2 cellular contexts compared by ENCODE assay signal in the genomic region with DNA sequence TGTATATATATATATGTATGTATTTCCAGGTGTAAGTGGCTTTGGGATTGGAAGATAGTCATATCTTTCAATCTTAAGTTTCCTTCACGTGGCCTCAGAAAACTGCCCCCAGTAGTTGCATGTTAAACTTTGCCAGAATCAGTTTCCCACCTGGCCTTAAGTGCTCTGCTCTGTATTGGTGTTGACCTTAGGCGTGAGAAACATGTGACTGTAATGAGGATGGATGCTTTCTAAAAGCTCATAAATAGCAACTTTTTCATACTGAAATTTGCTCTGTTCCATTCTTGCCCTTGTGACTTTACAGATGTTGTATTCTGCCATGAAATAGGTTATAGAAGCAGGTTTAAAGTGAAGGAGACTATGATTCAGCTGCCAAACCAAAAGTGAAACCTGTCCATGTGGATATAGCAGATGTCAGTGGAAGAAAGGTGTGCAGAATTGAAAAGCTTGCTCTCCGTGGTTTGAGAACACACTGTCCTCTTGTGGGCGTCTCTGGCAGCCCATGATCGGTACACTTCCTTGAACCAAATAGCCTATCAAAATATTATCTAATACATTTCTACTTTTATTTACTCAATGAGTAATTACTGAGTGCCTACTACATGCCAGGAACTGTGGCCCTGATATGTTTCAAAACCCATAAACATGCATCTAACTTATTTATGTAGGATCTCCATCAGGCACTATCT.
TF ChIP-seq lines count a peak whose summit lies in the region.

No MANE protein-coding gene starts in this region.

TF ChIP-seq in SK-N-SH, 30 proteins besides CTCF, POLR2A, EP300 and RAD21 (continued from another document):
- TF ChIP-seq, protein P1, sequence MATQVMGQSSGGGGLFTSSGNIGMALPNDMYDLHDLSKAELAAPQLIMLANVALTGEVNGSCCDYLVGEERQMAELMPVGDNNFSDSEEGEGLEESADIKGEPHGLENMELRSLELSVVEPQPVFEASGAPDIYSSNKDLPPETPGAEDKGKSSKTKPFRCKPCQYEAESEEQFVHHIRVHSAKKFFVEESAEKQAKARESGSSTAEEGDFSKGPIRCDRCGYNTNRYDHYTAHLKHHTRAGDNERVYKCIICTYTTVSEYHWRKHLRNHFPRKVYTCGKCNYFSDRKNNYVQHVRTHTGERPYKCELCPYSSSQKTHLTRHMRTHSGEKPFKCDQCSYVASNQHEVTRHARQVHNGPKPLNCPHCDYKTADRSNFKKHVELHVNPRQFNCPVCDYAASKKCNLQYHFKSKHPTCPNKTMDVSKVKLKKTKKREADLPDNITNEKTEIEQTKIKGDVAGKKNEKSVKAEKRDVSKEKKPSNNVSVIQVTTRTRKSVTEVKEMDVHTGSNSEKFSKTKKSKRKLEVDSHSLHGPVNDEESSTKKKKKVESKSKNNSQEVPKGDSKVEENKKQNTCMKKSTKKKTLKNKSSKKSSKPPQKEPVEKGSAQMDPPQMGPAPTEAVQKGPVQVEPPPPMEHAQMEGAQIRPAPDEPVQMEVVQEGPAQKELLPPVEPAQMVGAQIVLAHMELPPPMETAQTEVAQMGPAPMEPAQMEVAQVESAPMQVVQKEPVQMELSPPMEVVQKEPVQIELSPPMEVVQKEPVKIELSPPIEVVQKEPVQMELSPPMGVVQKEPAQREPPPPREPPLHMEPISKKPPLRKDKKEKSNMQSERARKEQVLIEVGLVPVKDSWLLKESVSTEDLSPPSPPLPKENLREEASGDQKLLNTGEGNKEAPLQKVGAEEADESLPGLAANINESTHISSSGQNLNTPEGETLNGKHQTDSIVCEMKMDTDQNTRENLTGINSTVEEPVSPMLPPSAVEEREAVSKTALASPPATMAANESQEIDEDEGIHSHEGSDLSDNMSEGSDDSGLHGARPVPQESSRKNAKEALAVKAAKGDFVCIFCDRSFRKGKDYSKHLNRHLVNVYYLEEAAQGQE (IDR thresholded peaks at IDR 0.05; ENCODE audit: low read depth, low read length), result no peak
- TF ChIP-seq FOXJ3 (CRISPR knock-in tag; IDR thresholded peaks at IDR 0.05) (no peak), YY1 (IDR thresholded peaks at IDR 0.05; ENCODE audit: low read depth) (no peak), TEAD4 (IDR thresholded peaks at IDR 0.05; ENCODE audit: borderline replicate concordance, insufficient read depth) (no peak), TAF1 (IDR thresholded peaks at IDR 0.05; ENCODE audit: borderline replicate concordance, low read depth, low read length) (no peak), RFX5 (IDR thresholded peaks at IDR 0.05; ENCODE audit: low read length) (no peak), RXRA (IDR thresholded peaks at IDR 0.05; ENCODE audit: borderline replicate concordance, low read depth) (no peak), JUND (IDR thresholded peaks at IDR 0.05) (no peak), POLR2AphosphoS5 (IDR thresholded peaks at IDR 0.05; ENCODE audit: low read depth, low read length) (no peak), RCOR1 (IDR thresholded peaks at IDR 0.05; ENCODE audit: low read length) (no peak)
- TF ChIP-seq, protein P2, sequence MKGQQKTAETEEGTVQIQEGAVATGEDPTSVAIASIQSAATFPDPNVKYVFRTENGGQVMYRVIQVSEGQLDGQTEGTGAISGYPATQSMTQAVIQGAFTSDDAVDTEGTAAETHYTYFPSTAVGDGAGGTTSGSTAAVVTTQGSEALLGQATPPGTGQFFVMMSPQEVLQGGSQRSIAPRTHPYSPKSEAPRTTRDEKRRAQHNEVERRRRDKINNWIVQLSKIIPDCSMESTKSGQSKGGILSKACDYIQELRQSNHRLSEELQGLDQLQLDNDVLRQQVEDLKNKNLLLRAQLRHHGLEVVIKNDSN (IDR thresholded peaks at IDR 0.05; ENCODE audit: borderline replicate concordance, low read depth), result no peak
- TF ChIP-seq, protein P3, sequence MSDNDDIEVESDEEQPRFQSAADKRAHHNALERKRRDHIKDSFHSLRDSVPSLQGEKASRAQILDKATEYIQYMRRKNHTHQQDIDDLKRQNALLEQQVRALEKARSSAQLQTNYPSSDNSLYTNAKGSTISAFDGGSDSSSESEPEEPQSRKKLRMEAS (IDR thresholded peaks at IDR 0.05; ENCODE audit: low read depth), result no peak

TF ChIP-seq in SK-N-SH treated with all-trans-retinoic acid at 6 μM for 48 hours, 23 proteins besides CTCF, POLR2A, EP300 and RAD21 (continued from another document):
- TF ChIP-seq, protein P4, sequence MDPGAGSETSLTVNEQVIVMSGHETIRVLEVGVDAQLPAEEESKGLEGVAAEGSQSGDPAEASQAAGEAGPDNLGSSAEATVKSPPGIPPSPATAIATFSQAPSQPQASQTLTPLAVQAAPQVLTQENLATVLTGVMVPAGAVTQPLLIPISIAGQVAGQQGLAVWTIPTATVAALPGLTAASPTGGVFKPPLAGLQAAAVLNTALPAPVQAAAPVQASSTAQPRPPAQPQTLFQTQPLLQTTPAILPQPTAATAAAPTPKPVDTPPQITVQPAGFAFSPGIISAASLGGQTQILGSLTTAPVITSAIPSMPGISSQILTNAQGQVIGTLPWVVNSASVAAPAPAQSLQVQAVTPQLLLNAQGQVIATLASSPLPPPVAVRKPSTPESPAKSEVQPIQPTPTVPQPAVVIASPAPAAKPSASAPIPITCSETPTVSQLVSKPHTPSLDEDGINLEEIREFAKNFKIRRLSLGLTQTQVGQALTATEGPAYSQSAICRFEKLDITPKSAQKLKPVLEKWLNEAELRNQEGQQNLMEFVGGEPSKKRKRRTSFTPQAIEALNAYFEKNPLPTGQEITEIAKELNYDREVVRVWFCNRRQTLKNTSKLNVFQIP (CRISPR knock-in tag; IDR thresholded peaks at IDR 0.05; ENCODE audit: borderline replicate concordance, low read depth), result no peak
- no peak for TF ChIP-seq ZC3H10 (CRISPR knock-in tag; IDR thresholded peaks at IDR 0.05)
- no peak for TF ChIP-seq TOX (CRISPR knock-in tag; IDR thresholded peaks at IDR 0.05; ENCODE audit: borderline replicate concordance)
- no peak for TF ChIP-seq CSDC2 (CRISPR knock-in tag; IDR thresholded peaks at IDR 0.05)
- no peak for TF ChIP-seq GLIS3 (CRISPR knock-in tag; IDR thresholded peaks at IDR 0.05)
- TF ChIP-seq OSR1 (CRISPR knock-in tag; IDR thresholded peaks at IDR 0.05), result no peak
- TF ChIP-seq, protein P5, sequence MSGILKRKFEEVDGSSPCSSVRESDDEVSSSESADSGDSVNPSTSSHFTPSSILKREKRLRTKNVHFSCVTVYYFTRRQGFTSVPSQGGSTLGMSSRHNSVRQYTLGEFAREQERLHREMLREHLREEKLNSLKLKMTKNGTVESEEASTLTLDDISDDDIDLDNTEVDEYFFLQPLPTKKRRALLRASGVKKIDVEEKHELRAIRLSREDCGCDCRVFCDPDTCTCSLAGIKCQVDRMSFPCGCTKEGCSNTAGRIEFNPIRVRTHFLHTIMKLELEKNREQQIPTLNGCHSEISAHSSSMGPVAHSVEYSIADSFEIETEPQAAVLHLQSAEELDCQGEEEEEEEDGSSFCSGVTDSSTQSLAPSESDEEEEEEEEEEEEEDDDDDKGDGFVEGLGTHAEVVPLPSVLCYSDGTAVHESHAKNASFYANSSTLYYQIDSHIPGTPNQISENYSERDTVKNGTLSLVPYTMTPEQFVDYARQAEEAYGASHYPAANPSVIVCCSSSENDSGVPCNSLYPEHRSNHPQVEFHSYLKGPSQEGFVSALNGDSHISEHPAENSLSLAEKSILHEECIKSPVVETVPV (CRISPR knock-in tag; IDR thresholded peaks at IDR 0.05), result no peak
- no peak for TF ChIP-seq TCF4 (CRISPR knock-in tag; IDR thresholded peaks at IDR 0.05; ENCODE audit: borderline replicate concordance)
- TF ChIP-seq, protein P6, sequence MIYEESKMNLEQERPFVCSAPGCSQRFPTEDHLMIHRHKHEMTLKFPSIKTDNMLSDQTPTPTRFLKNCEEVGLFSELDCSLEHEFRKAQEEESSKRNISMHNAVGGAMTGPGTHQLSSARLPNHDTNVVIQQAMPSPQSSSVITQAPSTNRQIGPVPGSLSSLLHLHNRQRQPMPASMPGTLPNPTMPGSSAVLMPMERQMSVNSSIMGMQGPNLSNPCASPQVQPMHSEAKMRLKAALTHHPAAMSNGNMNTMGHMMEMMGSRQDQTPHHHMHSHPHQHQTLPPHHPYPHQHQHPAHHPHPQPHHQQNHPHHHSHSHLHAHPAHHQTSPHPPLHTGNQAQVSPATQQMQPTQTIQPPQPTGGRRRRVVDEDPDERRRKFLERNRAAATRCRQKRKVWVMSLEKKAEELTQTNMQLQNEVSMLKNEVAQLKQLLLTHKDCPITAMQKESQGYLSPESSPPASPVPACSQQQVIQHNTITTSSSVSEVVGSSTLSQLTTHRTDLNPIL (CRISPR knock-in tag; IDR thresholded peaks at IDR 0.05; ENCODE audit: low read depth), result no peak
- no peak for TF ChIP-seq ZNF565 (CRISPR knock-in tag; conservative IDR thresholded peaks at IDR 0.05; ENCODE audit: low read depth)
- TF ChIP-seq ESRRG (CRISPR knock-in tag; IDR thresholded peaks at IDR 0.05), result no peak
- no peak for TF ChIP-seq ISL1 (CRISPR knock-in tag; IDR thresholded peaks at IDR 0.05)
- no peak for TF ChIP-seq SNAI2 (CRISPR knock-in tag; IDR thresholded peaks at IDR 0.05)
- no peak for TF ChIP-seq ZFP3 (CRISPR knock-in tag; IDR thresholded peaks at IDR 0.05)
- TF ChIP-seq PPARA (CRISPR knock-in tag; IDR thresholded peaks at IDR 0.05; ENCODE audit: borderline replicate concordance), result no peak
